ENCODE assay signal across 14 cellular contexts in genomic region chr16:919658-920631, GRCh38. TPM values are rescaled to one million over a fixed set of nuclear protein-coding genes. Genes with fewer than 3 reads are reported as not detected.
DNase-seq lines count a peak whose midpoint lies in the region; TF ChIP-seq lines count a peak whose summit lies in the region.
"Had no signal": no experiment of that assay in that cellular context is flagged by ENCODE, and none has a peak within 500 bp of the region (broad histone marks: within the 10 kb centered on the region; RNA-seq: fewer than 3 reads in every experiment).

No MANE protein-coding gene starts in this region.

- no peak for TF ChIP-seq CTCF in AG04449 (IDR thresholded peaks at IDR 0.05; ENCODE audit: insufficient read depth, low read length, missing control alignments)
- no peak for TF ChIP-seq CTCF in ascending aorta (IDR thresholded peaks at IDR 0.05)
- no peak for TF ChIP-seq CTCF in left ventricle myocardium inferior (IDR thresholded peaks at IDR 0.05; ENCODE audit: borderline replicate concordance)
- no peak for TF ChIP-seq CTCF in progenitor cell of endocrine pancreas (IDR thresholded peaks at IDR 0.05; ENCODE audit: unreplicated experiment)
- no peak for TF ChIP-seq CTCF in Caco-2 (IDR thresholded peaks at IDR 0.05; ENCODE audit: insufficient read depth in 1 of 2, low read depth in 1 of 2, low read length in 1 of 2, severe bottlenecking in 1 of 2, unreplicated experiment in 1 of 2)

- H3K9me3 ChIP-seq in ascending aorta, result no peaks in the 10 kb centered on the region
- H3K9me3 ChIP-seq in left ventricle myocardium inferior (replicated peaks), result peaks cover 6% of the 10 kb centered on the region
- H3K9me3 ChIP-seq in Caco-2, result no peaks in the 10 kb centered on the region
- H3K9me3 ChIP-seq: thyroid gland had no signal

- H3K27me3 ChIP-seq in ascending aorta (no peaks in the 10 kb centered on the region), left ventricle myocardium inferior (ENCODE audit: low read depth) (no peaks in the 10 kb centered on the region), Caco-2 (replicated peaks; ENCODE audit: control insufficient read depth, insufficient read depth, low read length) (no peaks in the 10 kb centered on the region)
- H3K27me3 ChIP-seq: thyroid gland had no signal

- POLR2A ChIA-PET in AG04449 (lab: Yijun Ruan, JAX), result interaction anchor here (0.9 kb wide), 1 partner anchor 51 kb away, joined by 4 read pairs; no protein-coding TSS in a partner anchor
- POLR2A ChIA-PET in Caco-2 (lab: Charles Lee), result no interaction called here

- H3K27ac Mint-ChIP-seq in progenitor cell of endocrine pancreas (peak overlapping the region; percentile 62), Caco-2 (ENCODE audit: unreplicated experiment) (no peak overlapping the region)

- H3K36me3 ChIP-seq in ascending aorta (peaks cover 0 to 9% of the 10 kb centered on the region in 2 donors), left ventricle myocardium inferior (peaks cover 7% of the 10 kb centered on the region), Caco-2 (ENCODE audit: control insufficient read depth, insufficient read depth, low read length) (no peaks in the 10 kb centered on the region)
- H3K36me3 ChIP-seq: thyroid gland had no signal

- intact Hi-C loops in ascending aorta (cut with DNase I) (no loop called here), left ventricle myocardium inferior (cut with micrococcal nuclease) (no loop called here), Caco-2 (cut with micrococcal nuclease; ENCODE audit: unreplicated experiment) (no loop called here)

- no peak overlapping the region; the same call in 1 of the 2 replicates for H3K4me3 ChIP-seq in AG04449 (ENCODE audit: low read depth, low read length)
- H3K4me3 ChIP-seq in ascending aorta, result no peak overlapping the region
- no peak overlapping the region for H3K4me3 ChIP-seq in left ventricle myocardium inferior
- no peak overlapping the region for H3K4me3 ChIP-seq in Caco-2 (ENCODE audit: low read depth, low read length)
- H3K4me3 ChIP-seq: A549, lung, thyroid gland had no signal

- H3K27me3 Mint-ChIP-seq in progenitor cell of endocrine pancreas, result no peaks in the 10 kb centered on the region
- no peaks in the 10 kb centered on the region for H3K27me3 Mint-ChIP-seq in Caco-2 (ENCODE audit: insufficient read depth, unreplicated experiment)

- DNase-seq in AG04449 (ENCODE audit: low read depth, low spot score), result peak; percentile 16
- no peak for DNase-seq in ascending aorta (ENCODE audit: low spot score in 2 of 2)
- DNase-seq in left ventricle myocardium inferior, result peak; percentile 37
- DNase-seq in progenitor cell of endocrine pancreas (ENCODE audit: low spot score, unreplicated experiment), result no peak
- no peak for DNase-seq in stimulated activated CD8-positive, alpha-beta memory T cell treated with anti-CD3 and anti-CD28 coated beads, Interleukin-4, amount 100 ng/mL, for 48 hours
- DNase-seq in Caco-2, result no peak
- DNase-seq in NCI-H748 (lab: John Stamatoyannopoulos, UW; ENCODE audit: unreplicated experiment), result no peak
- no peak for DNase-seq in activated T-cell treated with anti-CD3 and anti-CD28 coated beads, Interleukin-2, amount 50 U/mL, for 48 hours
- DNase-seq: activated effector memory CD4-positive, alpha-beta T cell treated with anti-CD3 and anti-CD28 coated beads, Interleukin-2, amount 50 U/mL, for 16 hours; NCI-H187; stimulated activated CD4-positive, alpha-beta T cell treated with anti-CD3 and anti-CD28 coated beads, Interleukin-15, amount 100 ng/mL, for 24 hours; thyroid gland had no signal

- peaks cover 9% of the 10 kb centered on the region for H3K4me1 Mint-ChIP-seq in progenitor cell of endocrine pancreas (ENCODE audit: low read depth)
- H3K4me1 Mint-ChIP-seq in Caco-2 (ENCODE audit: low read depth, unreplicated experiment), result no peaks in the 10 kb centered on the region

- CTCF ChIA-PET in AG04449 (lab: Yijun Ruan, JAX), result interaction anchor here (0.8 to 1.5 kb wide), 2 partner anchors 19 to 136 kb away, joined by 3 read pairs; no protein-coding TSS in a partner anchor
- CTCF ChIA-PET in Caco-2 (lab: Charles Lee), result no interaction called here

- no TSS peak for BruUV-seq in Caco-2 (replicated peaks; lab: Mats Ljungman, UMichigan)

- H3K4me1 ChIP-seq in ascending aorta (peaks cover 0 to 11% of the 10 kb centered on the region in 2 donors), left ventricle myocardium inferior (peaks cover 32% of the 10 kb centered on the region), Caco-2 (no peaks in the 10 kb centered on the region)
- H3K4me1 ChIP-seq: A549 had no signal

- H3K9me3 Mint-ChIP-seq in progenitor cell of endocrine pancreas (ENCODE audit: low read depth), result peaks cover 9% of the 10 kb centered on the region
- H3K9me3 Mint-ChIP-seq in Caco-2 (ENCODE audit: unreplicated experiment), result peaks cover 15% of the 10 kb centered on the region

- H3K4me3 Mint-ChIP-seq in progenitor cell of endocrine pancreas (ENCODE audit: low read depth) (no peak overlapping the region), Caco-2 (ENCODE audit: unreplicated experiment) (no peak overlapping the region)

- H3K27ac ChIP-seq in ascending aorta, result peak overlapping the region; percentile 45 to 78
- H3K27ac ChIP-seq in left ventricle myocardium inferior (replicated peaks), result peak overlapping the region; percentile 69
- H3K27ac ChIP-seq: A549 had no signal

- H3K36me3 Mint-ChIP-seq in progenitor cell of endocrine pancreas (ENCODE audit: insufficient read depth), result peaks cover 31% of the 10 kb centered on the region
- H3K36me3 Mint-ChIP-seq in Caco-2 (ENCODE audit: insufficient read depth, unreplicated experiment), result no peaks in the 10 kb centered on the region

RNA-seq across cellular contexts. Expression of gene LMF1, which starts 50.8 kb away (rescaled TPM):
- total RNA-seq in ascending aorta (26.9 TPM), left ventricle myocardium inferior (6.6 TPM), progenitor cell of endocrine pancreas (26.2 and 28.2 TPM in 2 replicates), Caco-2 (2022) (8.8 and 12.3 TPM in 2 replicates)

Comparison
In these comparisons a context has a peak if more than half of its experiments do, and no peak if none do; other contexts are left out.
1. DNase-seq: peak in AG04449 (single experiment) and left ventricle myocardium inferior (single experiment); none in ascending aorta (0 of 2), progenitor cell of endocrine pancreas (single experiment), stimulated activated CD8-positive, alpha-beta memory T cell treated with anti-CD3 and anti-CD28 coated beads, Interleukin-4, amount 100 ng/mL, for 48 hours (single experiment), Caco-2 (0 of 2), NCI-H748 (single experiment) and activated T-cell treated with anti-CD3 and anti-CD28 coated beads, Interleukin-2, amount 50 U/mL, for 48 hours (0 of 2).